ENCODE assay signal across 8 cellular contexts in the genomic region with DNA sequence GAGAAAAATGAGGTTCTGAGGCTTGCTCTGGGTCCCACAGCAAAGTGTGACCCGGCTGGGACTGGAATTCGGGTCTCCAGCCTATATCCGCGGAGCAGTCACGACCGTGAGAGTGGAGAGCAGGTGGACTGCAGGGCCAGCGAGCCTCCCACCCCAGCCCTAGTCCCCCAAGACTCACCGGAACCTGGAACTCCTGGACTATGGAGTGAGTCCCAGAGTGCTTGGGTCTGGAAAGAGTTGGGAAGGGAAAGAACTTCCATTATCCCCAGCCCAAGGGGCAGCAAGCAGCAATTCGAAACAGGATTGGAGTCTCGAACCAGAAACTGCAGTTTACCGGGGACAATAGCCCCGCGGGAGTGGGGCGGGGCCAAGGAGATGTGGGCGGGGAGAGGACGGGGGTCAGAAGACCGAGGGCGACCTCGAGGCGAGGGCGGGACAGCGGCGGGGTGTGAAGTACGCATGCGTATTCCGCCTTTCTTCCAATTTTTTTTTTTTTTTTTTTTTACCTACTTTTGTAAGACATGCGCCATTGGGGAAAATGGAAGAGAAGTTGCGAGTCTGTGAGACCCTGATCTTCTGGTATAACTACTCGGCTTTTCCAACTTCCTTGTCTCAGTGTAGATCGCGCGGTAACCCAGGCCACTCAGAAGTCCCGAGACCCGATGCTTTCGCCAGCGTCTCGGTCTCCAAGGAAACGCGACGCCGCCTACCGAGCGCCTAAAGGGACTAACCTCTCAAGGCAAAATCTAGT. TPM values are rescaled to one million over a fixed set of nuclear protein-coding genes. Genes with fewer than 3 reads are reported as not detected.
A peak's percentile ranks its signal among the peaks of the same experiment; 100 is the strongest.
DNase-seq lines count a peak whose midpoint lies in the region; ATAC-seq and TF ChIP-seq lines count a peak whose summit lies in the region.

A gene with protein sequence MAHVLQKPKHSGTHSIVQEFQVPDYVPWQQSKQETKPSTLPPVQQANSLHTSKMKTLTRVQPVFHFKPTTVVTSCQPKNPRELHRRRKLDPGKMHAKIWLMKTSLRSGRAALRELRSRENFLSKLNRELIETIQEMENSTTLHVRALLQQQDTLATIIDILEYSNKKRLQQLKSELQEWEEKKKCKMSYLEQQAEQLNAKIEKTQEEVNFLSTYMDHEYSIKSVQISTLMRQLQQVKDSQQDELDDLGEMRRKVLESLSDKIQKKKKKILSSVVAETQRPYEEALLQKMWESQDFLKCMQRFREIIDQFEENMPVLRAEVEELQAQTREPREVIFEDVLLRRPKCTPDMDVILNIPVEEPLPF (minus strand): TSS at position 670 of the 751 bp plus-strand sequence. CDS start 140 bp downstream, at position 530.

- H3K4me3 ChIP-seq in GM12865 (ENCODE audit: low read depth, low read length) (peak within 1 kb of the TSS; percentile 93), SU-DHL-6 (ENCODE audit: insufficient read depth, low read length, poor library complexity, severe bottlenecking) (peak within 1 kb of the TSS; percentile 82), upper lobe of left lung (peak within 1 kb of the TSS; percentile 52 to 80 (median 59))

- H3K36me3 ChIP-seq in SU-DHL-6 (ENCODE audit: low read length) (no peaks in the 10 kb centered on the region), upper lobe of left lung (no peaks in the 10 kb centered on the region)

- TF ChIP-seq CTCF in GM12865 (IDR thresholded peaks at IDR 0.05; ENCODE audit: insufficient read depth, low read depth, low read length, missing control alignments) (peak; percentile 42), SU-DHL-6 (IDR thresholded peaks at IDR 0.05; ENCODE audit: insufficient read depth, low read length, poor library complexity, severe bottlenecking) (no peak), upper lobe of left lung (IDR thresholded peaks at IDR 0.05) (peak in 5 of 6 experiments; percentile 14 to 58 (median 34))

- DNase-seq in GM12865 (ENCODE audit: low read depth) (peak; percentile 97), NCI-H128 (lab: John Stamatoyannopoulos, UW; ENCODE audit: unreplicated experiment) (peak; percentile 77), cardiac septum (ENCODE audit: low spot score) (peak; percentile 95), posterior cingulate gyrus (peak; percentile 80 to 98 (median 86)), upper lobe of left lung (peak; percentile 92 to 98)
- peak; percentile 55 for DNase-seq in activated naive CD8-positive, alpha-beta T cell treated with anti-CD3 and anti-CD28 coated beads, Interleukin-2, amount 50 U/mL, for 16 hours (ENCODE audit: low read depth, low spot score)

- H3K9ac ChIP-seq in SU-DHL-6 (ENCODE audit: low read length): peak within 1 kb of the TSS; percentile 87

- no peaks in the 10 kb centered on the region for H4K20me1 ChIP-seq in SU-DHL-6 (ENCODE audit: low read depth, low read length)

- peak within 1 kb of the TSS; percentile 97 for H2AFZ ChIP-seq in SU-DHL-6 (ENCODE audit: low read depth, low read length, severe bottlenecking)

- no peaks in the 10 kb centered on the region for H3F3A ChIP-seq in SU-DHL-6 (ENCODE audit: insufficient read depth)

- H3K4me2 ChIP-seq in SU-DHL-6 (ENCODE audit: low read depth, low read length, poor library complexity, severe bottlenecking): peak within 1 kb of the TSS; percentile 67

- H3K79me2 ChIP-seq in SU-DHL-6 (ENCODE audit: insufficient read depth, low read length): no peaks in the 10 kb centered on the region

- no peaks in the 10 kb centered on the region for H3K27me3 ChIP-seq in SU-DHL-6 (ENCODE audit: low read length)
- no peaks in the 10 kb centered on the region for H3K27me3 ChIP-seq in upper lobe of left lung

- intact Hi-C loops in cardiac septum (cut with DNase I): no loop called here
- intact Hi-C loops in posterior cingulate gyrus (cut with DNase I): no loop called here

- ATAC-seq in HG02623 (IDR thresholded peaks at IDR 0.05; ENCODE audit: unreplicated experiment): peak; percentile 79
- peak; percentile 96 to 98 for ATAC-seq in upper lobe of left lung (ENCODE audit: low FRiP score in 2 of 2)

- H3K9me3 ChIP-seq in SU-DHL-6 (ENCODE audit: insufficient read depth, low read length) (no peaks in the 10 kb centered on the region), upper lobe of left lung (no peaks in the 10 kb centered on the region)

- H3K27ac ChIP-seq in SU-DHL-6 (ENCODE audit: low read depth, low read length): no peak within 1 kb of the TSS
- peak within 1 kb of the TSS; percentile 73 to 88 (median 84) for H3K27ac ChIP-seq in upper lobe of left lung

- H3K9me2 ChIP-seq in SU-DHL-6 (replicated peaks; ENCODE audit: insufficient read depth, low read length): no peaks in the 10 kb centered on the region

- TF ChIP-seq EP300 in upper lobe of left lung (IDR thresholded peaks at IDR 0.05): no peak

- TF ChIP-seq POLR2A in upper lobe of left lung (IDR thresholded peaks at IDR 0.05): peak in 2 of 4 donors; percentile 13 to 27

- peaks cover 15 to 23% (median 19%) of the 10 kb centered on the region in 4 donors for H3K4me1 ChIP-seq in upper lobe of left lung

- 0 to 1% methylated on average over 43 of the region's 43 CpGs for WGBS in upper lobe of left lung, 2 donors

RNA-seq across cellular contexts. Expression of the gene that starts here (rescaled TPM):
- 3.7 TPM for total RNA-seq in cardiac septum
- total RNA-seq in upper lobe of left lung: 10 to 100 TPM in 3 of 6 donors, 1 to 10 TPM in 3; 3.0 to 31.4 (median 10.3) TPM
